Comparison of ENCODE assay signal across 8 cellular contexts in the genomic region with DNA sequence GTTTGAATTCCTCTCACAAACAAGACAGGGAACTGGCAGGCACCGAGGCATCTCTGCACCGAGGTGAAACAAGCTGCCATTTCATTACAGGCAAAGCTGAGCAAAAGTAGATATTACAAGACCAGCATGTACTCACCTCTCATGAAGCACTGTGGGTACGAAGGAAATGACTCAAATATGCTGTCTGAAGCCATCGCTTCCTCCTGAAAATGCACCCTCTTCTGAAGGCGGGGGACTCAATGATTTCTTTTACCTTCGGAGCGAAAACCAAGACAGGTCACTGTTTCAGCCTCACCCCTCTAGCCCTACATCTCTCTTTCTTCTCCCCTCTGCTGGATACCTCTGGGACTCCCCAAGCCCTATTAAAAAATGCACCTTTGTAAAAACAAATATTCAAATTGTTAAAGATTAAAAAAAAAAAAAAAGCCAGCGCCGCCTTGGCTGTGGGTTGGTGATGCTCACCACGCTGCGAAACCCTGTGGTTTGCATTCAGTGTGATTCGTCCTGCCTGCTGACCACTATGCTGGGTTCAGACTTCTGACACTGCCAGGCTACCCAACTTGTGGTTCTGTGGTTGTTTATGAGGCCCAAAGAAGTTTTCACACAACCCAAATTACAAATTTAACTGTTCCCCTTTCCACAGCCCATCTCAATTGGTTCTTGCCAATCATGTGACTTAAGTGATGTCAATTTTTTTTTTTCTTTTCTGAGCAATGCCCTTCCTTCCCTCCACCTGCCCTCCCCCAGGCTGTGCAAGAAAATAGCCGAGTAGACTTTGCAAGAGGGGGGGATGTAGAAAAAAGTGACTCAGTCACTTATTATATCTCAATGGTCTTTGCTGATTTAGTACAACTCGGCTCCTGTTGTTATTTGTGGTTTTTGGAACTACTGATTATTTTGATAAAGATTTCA.
A peak's percentile ranks its signal among the peaks of the same experiment; 100 is the strongest.
DNase-seq lines count a peak whose midpoint lies in the region; ATAC-seq and TF ChIP-seq lines count a peak whose summit lies in the region.

TSS of gene RUNX1 (minus strand) at position 597 of the 912 bp plus-strand sequence.

- no peaks in the 10 kb centered on the region; the same call in 1 of the 2 replicates for H3F3A ChIP-seq in OCI-LY1 (ENCODE audit: insufficient read depth, low read length)

- H3K9me3 ChIP-seq in OCI-LY1 (ENCODE audit: low read length), result no peaks in the 10 kb centered on the region

- peak; percentile 61 for DNase-seq in activated T-cell treated with anti-CD3 and anti-CD28 coated beads for 4 hours
- peak; percentile 70 for DNase-seq in fibroblast of mammary gland (ENCODE audit: low read depth)
- no peak for DNase-seq in retinal pigment epithelial cell (ENCODE audit: low read depth)
- no peak for DNase-seq in middle frontal gyrus (ENCODE audit: extremely low spot score, low spot score)
- DNase-seq in NCI-H510A treated with DMSO at 0.1 percent for 48 hours (lab: John Stamatoyannopoulos, UW), result no peak

- H3K27ac ChIP-seq in OCI-LY1 (ENCODE audit: low read depth, low read length, poor library complexity, severe bottlenecking), result peak within 1 kb of the TSS; percentile 94

- no peak for TF ChIP-seq CTCF in OCI-LY1 (IDR thresholded peaks at IDR 0.05; ENCODE audit: low read length)
- no peak for TF ChIP-seq CTCF in fibroblast of mammary gland (conservative IDR thresholded peaks at IDR 0.05; ENCODE audit: control insufficient read depth, insufficient read depth, low read depth, low read length)
- no peak for TF ChIP-seq CTCF in retinal pigment epithelial cell (conservative IDR thresholded peaks at IDR 0.05; ENCODE audit: low read depth, low read length)

- no peaks in the 10 kb centered on the region for H3K27me3 ChIP-seq in OCI-LY1 (ENCODE audit: insufficient read depth, low read length)

- H2AFZ ChIP-seq in OCI-LY1 (ENCODE audit: low read length), result no peak within 1 kb of the TSS

- no peaks in the 10 kb centered on the region for H4K20me1 ChIP-seq in OCI-LY1 (ENCODE audit: insufficient read depth, low read length)

- H3K36me3 ChIP-seq in OCI-LY1 (ENCODE audit: insufficient read depth, low read length), result peaks cover 24% of the 10 kb centered on the region

- peaks cover 74% of the 10 kb centered on the region for H3K4me1 ChIP-seq in OCI-LY1 (ENCODE audit: insufficient read depth, low read length, severe bottlenecking)

- peak within 1 kb of the TSS; percentile 85 for H3K4me2 ChIP-seq in OCI-LY1 (ENCODE audit: low read length)

- H3K4me3 ChIP-seq in OCI-LY1 (ENCODE audit: low read depth, low read length, poor library complexity, severe bottlenecking) (peak within 1 kb of the TSS; percentile 74), fibroblast of mammary gland (ENCODE audit: control insufficient read depth, low read depth, low read length) (no peak within 1 kb of the TSS), retinal pigment epithelial cell (ENCODE audit: low read length) (peak within 1 kb of the TSS; percentile 53)

- H3K79me2 ChIP-seq in OCI-LY1 (ENCODE audit: insufficient read depth, low read length), result peaks cover 45% of the 10 kb centered on the region

- ATAC-seq in GM18502 (IDR thresholded peaks at IDR 0.05; ENCODE audit: poor library complexity, unreplicated experiment) (peak; percentile 65), HG02852 (IDR thresholded peaks at IDR 0.05; ENCODE audit: unreplicated experiment) (peak; percentile 51)

- H3K9ac ChIP-seq in OCI-LY1 (ENCODE audit: low read length), result peak within 1 kb of the TSS; percentile 79

- no peaks in the 10 kb centered on the region for H3K9me2 ChIP-seq in OCI-LY1 (ENCODE audit: low read depth, low read length)

Comparison
In these comparisons a context has a peak if more than half of its experiments do, and no peak if none do; other contexts are left out.
1. DNase-seq: peak in activated T-cell treated with anti-CD3 and anti-CD28 coated beads for 4 hours (single experiment) and fibroblast of mammary gland (single experiment); none in retinal pigment epithelial cell (single experiment), middle frontal gyrus (single experiment) and NCI-H510A treated with DMSO at 0.1 percent for 48 hours (single experiment).